23 cellular contexts compared by ENCODE assay signal in genomic region chr4:33561259-33561658, GRCh38.
DNase-seq lines count a peak whose midpoint lies in the region; ATAC-seq and FAIRE-seq lines count a peak whose summit lies in the region.
"Had no signal": no experiment of that assay in that cellular context is flagged by ENCODE, and none has a peak within 500 bp of the region (broad histone marks: within the 10 kb centered on the region; RNA-seq: fewer than 3 reads in every experiment).

No MANE protein-coding gene starts in this region.

- no peak overlapping the region for H3K18ac ChIP-seq in neuronal stem cell (ENCODE audit: low read length)

- ATAC-seq in esophagus mucosa = no peak
- ATAC-seq: GM12878 had no signal

- no peak overlapping the region for H3K4ac ChIP-seq in neuronal stem cell (ENCODE audit: low read length)

- no peaks in the 10 kb centered on the region for H3K4me1 ChIP-seq in neuronal stem cell (ENCODE audit: control insufficient read depth in 2 of 2, insufficient read depth in 1 of 2, low read depth in 1 of 2, low read length in 2 of 2)
- H3K4me1 ChIP-seq: BE2C, BLaER1 had no signal

- no peaks in the 10 kb centered on the region for H3K79me1 ChIP-seq in neuronal stem cell (ENCODE audit: low read depth, low read length)

- no peaks in the 10 kb centered on the region for H3K36me3 ChIP-seq in neuronal stem cell (replicated peaks in 1 of 2; ENCODE audit: control insufficient read depth in 2 of 2, insufficient read depth in 2 of 2, low read length in 2 of 2)
- H3K36me3 ChIP-seq: BE2C, BLaER1 had no signal

- no peak overlapping the region for H3K23ac ChIP-seq in neuronal stem cell (ENCODE audit: low read depth, low read length, poor library complexity)

- no peak overlapping the region for H2AK5ac ChIP-seq in neuronal stem cell (ENCODE audit: low read depth, low read length)

- H2BK5ac ChIP-seq in neuronal stem cell (ENCODE audit: low read length) = no peak overlapping the region

- H4K8ac ChIP-seq in neuronal stem cell (ENCODE audit: low read depth, low read length) = no peak overlapping the region

- no peak overlapping the region for H2BK120ac ChIP-seq in neuronal stem cell (ENCODE audit: low read depth, low read length)

- H3K4me3 ChIP-seq in neuronal stem cell (ENCODE audit: low read length in 2 of 2) = no peak overlapping the region
- H3K4me3 ChIP-seq: BLaER1, GM12878 had no signal

- no peaks in the 10 kb centered on the region for H3K9me3 ChIP-seq in neuronal stem cell (replicated peaks in 1 of 2; ENCODE audit: control insufficient read depth in 2 of 2, insufficient read depth in 1 of 2, low read depth in 1 of 2, low read length in 2 of 2)
- H3K9me3 ChIP-seq: BE2C, BLaER1 had no signal

- no peak overlapping the region for H2AFZ ChIP-seq in neuronal stem cell (ENCODE audit: low read length)

- H3K14ac ChIP-seq in neuronal stem cell (ENCODE audit: low read length) = no peak overlapping the region

- WGBS in neuronal stem cell (ENCODE audit: extremely low coverage in 2 of 2, insufficient read length in 2 of 2, insufficient replicate concordance in 1 of 2), 2 donors = no CpG with 5 or more reads among the region's 2 CpGs

- no peaks in the 10 kb centered on the region for H3K27me3 ChIP-seq in neuronal stem cell (ENCODE audit: control insufficient read depth in 3 of 3, insufficient read depth in 3 of 3, low read depth in 1 of 3, low read length in 3 of 3)
- H3K27me3 ChIP-seq: BE2C, BLaER1 had no signal

- no peak overlapping the region for H2BK12ac ChIP-seq in neuronal stem cell (ENCODE audit: low read length)

- H2BK15ac ChIP-seq in neuronal stem cell (ENCODE audit: low read length) = no peak overlapping the region

- H3K9ac ChIP-seq in neuronal stem cell (ENCODE audit: low read depth, low read length, poor library complexity) = peak overlapping the region; percentile 44
- H3K9ac ChIP-seq: BLaER1 had no signal

- H3K27ac ChIP-seq in neuronal stem cell (replicated peaks; ENCODE audit: low read length) = no peak overlapping the region
- H3K27ac ChIP-seq: 22Rv1, BLaER1 had no signal

- no peak for DNase-seq in frontal cortex (ENCODE audit: low spot score in 2 of 2)
- DNase-seq in neuronal stem cell (ENCODE audit: low spot score) = no peak
- DNase-seq in NCI-H1694 treated with DMSO at 0.1 percent for 48 hours (lab: John Stamatoyannopoulos, UW) = no peak
- DNase-seq in cerebellum (ENCODE audit: low spot score) = no peak
- DNase-seq: ACHN; BE2C; C1 segment of cervical spinal cord; CD4-positive, alpha-beta memory T cell; CD4-positive, CD25-positive, alpha-beta regulatory T cell; CD8-positive, alpha-beta memory T cell; DMS 273 treated with DMSO at 0.1 percent for 48 hours; DMS153; DMS79; DND-41; EL; GDM1 had no signal

- no peak overlapping the region for H3K4me2 ChIP-seq in neuronal stem cell (ENCODE audit: insufficient read depth, low read length, poor library complexity, severe bottlenecking)
- H3K4me2 ChIP-seq: BLaER1 had no signal

- H4K91ac ChIP-seq in neuronal stem cell (ENCODE audit: low read depth, low read length, poor library complexity) = no peak overlapping the region

- FAIRE-seq in A204.1 (lab: Jason Lieb, UNC) (peak; percentile 78), frontal cortex (lab: Jason Lieb, UNC) (peak; percentile 92)
- FAIRE-seq: GM12878, GM12892, GM18507 had no signal
